In genomic region chr22:49906071-49906798, GRCh38 we compare ENCODE assay signal across 16 cellular contexts.
"Had no signal": no experiment of that assay in that cellular context is flagged by ENCODE, and none has a peak within 500 bp of the region (broad histone marks: within the 10 kb centered on the region; RNA-seq: fewer than 3 reads in every experiment).

No MANE protein-coding gene starts in this region.

- ATAC-seq: esophagus mucosa; naive thymus-derived CD8-positive, alpha-beta T cell; stimulated activated naive CD8-positive, alpha-beta T cell treated with anti-CD3 and anti-CD28 coated beads, Interleukin-15, amount 100 ng/mL, for 72 hours had no signal

- H3K9ac ChIP-seq: parathyroid adenoma had no signal

- H3K79me2 ChIP-seq: parathyroid adenoma had no signal

- DNase-seq: activated CD4-positive, alpha-beta T cell treated with anti-CD3 and anti-CD28 coated beads, Interleukin-2, amount 10 ng/mL, durations not matched to agents 24 days and 14 days; activated CD4-positive, CD25-positive, alpha-beta regulatory T cell; activated CD8-positive, alpha-beta memory T cell treated with anti-CD3 and anti-CD28 coated beads for 24 hours; activated naive CD4-positive, alpha-beta T cell treated with anti-CD3 and anti-CD28 coated beads for 36 hours; naive thymus-derived CD8-positive, alpha-beta T cell; stimulated activated naive CD8-positive, alpha-beta T cell treated with anti-CD3 and anti-CD28 coated beads, Interleukin-15, amount 100 ng/mL, for 72 hours; SW 1271 had no signal

- H3K27ac ChIP-seq: dorsolateral prefrontal cortex, neutrophil, parathyroid adenoma, right atrium auricular region, skin epidermis had no signal

- H3K27me3 ChIP-seq: dorsolateral prefrontal cortex, neutrophil, right atrium auricular region had no signal

- H3K27ac Mint-ChIP-seq: activated naive CD4-positive, alpha-beta T cell treated with anti-CD3 and anti-CD28 coated beads for 36 hours; T-helper 2 cell treated with Interferon-gamma antibody and Interleukin-4, amounts not matched to agents 5 μg/mL and 100 μg/mL, for 36 hours had no signal

- H3K27me3 Mint-ChIP-seq: activated CD4-positive, alpha-beta T cell treated with anti-CD3 and anti-CD28 coated beads, Interleukin-2, amount 10 ng/mL, durations not matched to agents 24 days and 14 days; naive thymus-derived CD8-positive, alpha-beta T cell; stimulated activated naive CD8-positive, alpha-beta T cell treated with anti-CD3 and anti-CD28 coated beads, Interleukin-15, amount 100 ng/mL, for 72 hours; type B pancreatic cell had no signal

- H2AFZ ChIP-seq: parathyroid adenoma had no signal

- H3K4me1 Mint-ChIP-seq: activated CD4-positive, alpha-beta T cell treated with anti-CD3 and anti-CD28 coated beads, Interleukin-2, amount 10 ng/mL, durations not matched to agents 24 days and 14 days had no signal

- H3K9me3 ChIP-seq: neutrophil, right atrium auricular region had no signal

- H3K4me3 ChIP-seq: dorsolateral prefrontal cortex, right atrium auricular region, skin epidermis had no signal

- H3K4me1 ChIP-seq: parathyroid adenoma, right atrium auricular region had no signal

- H3K4me3 Mint-ChIP-seq: activated CD4-positive, alpha-beta T cell treated with anti-CD3 and anti-CD28 coated beads, Interleukin-2, amount 10 ng/mL, durations not matched to agents 24 days and 14 days; activated naive CD4-positive, alpha-beta T cell treated with anti-CD3 and anti-CD28 coated beads for 36 hours; activated T-helper 1 cell treated with anti-CD3 and anti-CD28 coated beads, Interleukin-12 subunit alpha, Interleukin-12 subunit beta, Interleukin-2, Interleukin-4 antibody, amounts not matched to agents 30 ng/mL and 10 ng/mL and 1 ng/mL, durations not matched to agents 14 hours and 24 hours and 36 hours; naive thymus-derived CD8-positive, alpha-beta T cell; stimulated activated naive CD8-positive, alpha-beta T cell treated with anti-CD3 and anti-CD28 coated beads, Interleukin-15, amount 100 ng/mL, for 72 hours; T-helper 2 cell treated with Interferon-gamma antibody and Interleukin-4, amounts not matched to agents 5 μg/mL and 100 μg/mL, for 36 hours; type B pancreatic cell had no signal

- H3K9me3 Mint-ChIP-seq: activated naive CD4-positive, alpha-beta T cell treated with anti-CD3 and anti-CD28 coated beads for 36 hours; naive thymus-derived CD8-positive, alpha-beta T cell; type B pancreatic cell had no signal
